ENCODE assay signal across 19 cellular contexts in the genomic region with DNA sequence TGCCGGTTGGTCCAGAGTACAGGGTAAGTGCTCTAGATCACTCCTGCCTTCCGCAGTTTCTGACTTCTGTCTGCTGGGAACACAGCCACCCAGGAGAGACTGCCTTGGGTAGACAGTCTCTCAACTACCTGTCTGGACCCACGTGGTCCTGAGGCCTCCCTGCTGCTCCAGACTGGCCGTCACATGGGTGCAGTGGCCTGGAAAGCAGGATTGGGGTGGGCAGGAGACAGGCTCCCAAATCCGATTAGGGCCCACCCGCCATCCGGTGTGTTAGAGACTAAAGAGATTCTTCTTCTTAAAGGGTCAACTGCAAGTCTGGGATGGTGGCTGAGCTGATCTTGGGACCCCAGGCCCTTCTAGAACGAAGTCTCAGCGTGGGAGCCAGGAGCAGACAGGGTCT.
A peak's percentile ranks its signal among the peaks of the same experiment; 100 is the strongest.
DNase-seq lines count a peak whose midpoint lies in the region; ATAC-seq, FAIRE-seq and TF ChIP-seq lines count a peak whose summit lies in the region.
"Had no signal": no experiment of that assay in that cellular context is flagged by ENCODE, and none has a peak within 500 bp of the region (broad histone marks: within the 10 kb centered on the region; RNA-seq: fewer than 3 reads in every experiment).

No MANE protein-coding gene starts in this region.

- H3K27me3 ChIP-seq in HepG2 (ENCODE audit: control insufficient read depth in 1 of 2, insufficient read depth in 2 of 2, low read length in 2 of 2) (no peaks in the 10 kb centered on the region), right lobe of liver (no peaks in the 10 kb centered on the region), thyroid gland (no peaks in the 10 kb centered on the region)
- H3K27me3 ChIP-seq: MG63 had no signal

- no peak for FAIRE-seq in HepG2 (lab: Jason Lieb, UNC)
- FAIRE-seq: GM12878, GM18507 had no signal

- H3K27ac Mint-ChIP-seq in immature natural killer cell (peak overlapping the region in 1 of 6 donors; percentile 37), natural killer cell (no peak overlapping the region), progenitor cell of endocrine pancreas (no peak overlapping the region)

- in situ Hi-C loops in HepG2 (cut with HindIII; ENCODE audit: extremely low pct_ligation_motif_present, low pct_unique_long_range_greater_than_20kb), result no loop called here

- H3K9ac ChIP-seq in HepG2 (ENCODE audit: insufficient read depth, low read depth, low read length), result no peak overlapping the region
- H3K9ac ChIP-seq: GM23248 had no signal

- WGBS in HepG2 (ENCODE audit: low lambda C conversion rate), result 90% methylated on average over 3 of the region's 9 CpGs
- WGBS in right lobe of liver (ENCODE audit: insufficient coverage, low coverage, low lambda C conversion rate, missing lambda C conversion rate), result no CpG with 5 or more reads among the region's 9 CpGs
- WGBS in thyroid gland, 2 donors, result 75 to 96% methylated on average over 6 to 9 of the region's 9 CpGs

- no peaks in the 10 kb centered on the region for H4K20me1 ChIP-seq in HepG2 (ENCODE audit: insufficient read depth, low read length)

- peaks cover 27 to 28% of the 10 kb centered on the region in 2 donors for H3K4me1 Mint-ChIP-seq in immature natural killer cell
- H3K4me1 Mint-ChIP-seq in natural killer cell, result peaks cover 19 to 41% of the 10 kb centered on the region in 2 donors
- H3K4me1 Mint-ChIP-seq in progenitor cell of endocrine pancreas (ENCODE audit: low read depth), result peaks cover 7% of the 10 kb centered on the region

- no peak for TF ChIP-seq RAD21 in HepG2 (CRISPR knock-in tag; IDR thresholded peaks at IDR 0.05)

- H3K79me2 ChIP-seq in HepG2 (ENCODE audit: insufficient read depth, low read length), result peaks cover 2% of the 10 kb centered on the region

- TF ChIP-seq EP300 in HepG2 (IDR thresholded peaks at IDR 0.05; ENCODE audit: low read depth in 2 of 2, low read length in 2 of 2), result no peak
- TF ChIP-seq EP300 in HepG2 (CRISPR knock-in tag; IDR thresholded peaks at IDR 0.05; ENCODE audit: borderline replicate concordance), result no peak

- H3K36me3 Mint-ChIP-seq in immature natural killer cell (no peaks in the 10 kb centered on the region), natural killer cell (no peaks in the 10 kb centered on the region), progenitor cell of endocrine pancreas (ENCODE audit: insufficient read depth) (no peaks in the 10 kb centered on the region)

- H3K4me3 Mint-ChIP-seq in immature natural killer cell (peak overlapping the region in 4 of 5 donors; percentile 9 to 82 (median 32)), natural killer cell (peak overlapping the region; percentile 70), progenitor cell of endocrine pancreas (ENCODE audit: low read depth) (no peak overlapping the region)

- no peak for DNase-seq in HepG2 (ENCODE audit: low spot score)
- DNase-seq in right lobe of liver, result no peak
- no peak for DNase-seq in immature natural killer cell
- DNase-seq in natural killer cell, result no peak
- DNase-seq in thyroid gland, result peak; percentile 45 to 50
- no peak for DNase-seq in progenitor cell of endocrine pancreas (ENCODE audit: low spot score, unreplicated experiment)
- no peak for DNase-seq in cerebellar nuclear complex (lab: John Stamatoyannopoulos, UW)
- DNase-seq: C1 segment of cervical spinal cord, GM23248, MG63, NCI-H1092 treated with DMSO at 0.1 percent for 48 hours, NCI-H1694 treated with DMSO at 0.1 percent for 48 hours, NCI-H345, NCI-H748 treated with DMSO at 0.1 percent for 48 hours, Right ventricle myocardium superior had no signal

- no peak overlapping the region for H2AFZ ChIP-seq in HepG2 (ENCODE audit: low read length)
- H2AFZ ChIP-seq: GM23248 had no signal

- POLR2A ChIA-PET in HepG2 (lab: Yijun Ruan, JAX), result no interaction called here

- TF ChIP-seq CTCF in HepG2 (CRISPR knock-in tag; IDR thresholded peaks at IDR 0.05) (no peak), right lobe of liver (IDR thresholded peaks at IDR 0.05) (no peak), natural killer cell (IDR thresholded peaks at IDR 0.05) (no peak), thyroid gland (IDR thresholded peaks at IDR 0.05) (no peak), progenitor cell of endocrine pancreas (IDR thresholded peaks at IDR 0.05; ENCODE audit: unreplicated experiment) (no peak)

- intact Hi-C loops in HepG2 (cut with micrococcal nuclease; ENCODE audit: unreplicated experiment) (no loop called here), right lobe of liver (cut with DNase I) (no loop called here), natural killer cell (cut with micrococcal nuclease) (no loop called here), thyroid gland (cut with DNase I) (no loop called here)

- BruUV-seq in HepG2 (replicated peaks; lab: Mats Ljungman, UMichigan), result no TSS peak

- H3K4me3 ChIP-seq in HepG2 (replicated peaks in 1 of 3; ENCODE audit: insufficient read depth in 1 of 3, low read depth in 2 of 3, low read length in 3 of 3) (no peak overlapping the region), right lobe of liver (no peak overlapping the region), thyroid gland (replicated peaks in 1 of 3) (no peak overlapping the region)
- H3K4me3 ChIP-seq: GM12878, GM23248, MG63 had no signal

- H3K36me3 ChIP-seq in HepG2 (replicated peaks in 1 of 2; ENCODE audit: control insufficient read depth in 1 of 2, insufficient read depth in 2 of 2, low read length in 2 of 2) (no peaks in the 10 kb centered on the region), right lobe of liver (no peaks in the 10 kb centered on the region), thyroid gland (no peaks in the 10 kb centered on the region)
- H3K36me3 ChIP-seq: MG63 had no signal

- H3K9me3 Mint-ChIP-seq in immature natural killer cell, result no peaks in the 10 kb centered on the region
- no peaks in the 10 kb centered on the region for H3K9me3 Mint-ChIP-seq in natural killer cell
- H3K9me3 Mint-ChIP-seq in progenitor cell of endocrine pancreas (ENCODE audit: low read depth), result no peaks in the 10 kb centered on the region

- no peak for TF ChIP-seq POLR2A in HepG2 (IDR thresholded peaks at IDR 0.05; ENCODE audit: insufficient read depth in 1 of 2, low read depth in 2 of 2, low read length in 2 of 2)
- TF ChIP-seq POLR2A in right lobe of liver (IDR thresholded peaks at IDR 0.05), result no peak
- TF ChIP-seq POLR2A in thyroid gland (IDR thresholded peaks at IDR 0.05), result no peak

- H3K27ac ChIP-seq in HepG2 (ENCODE audit: extremely low read length, insufficient read depth, low read length) (no peak overlapping the region), right lobe of liver (no peak overlapping the region), thyroid gland (no peak overlapping the region)
- H3K27ac ChIP-seq: GM23248, HL-60 had no signal

- H3K4me1 ChIP-seq in HepG2 (ENCODE audit: insufficient read depth, low read length) (peaks cover 72% of the 10 kb centered on the region), right lobe of liver (peaks cover 0 to 2% (median 0%) of the 10 kb centered on the region in 4 donors), thyroid gland (peaks cover 3 to 16% of the 10 kb centered on the region in 2 donors)

- no peak overlapping the region for H3K4me2 ChIP-seq in HepG2 (ENCODE audit: low read depth, low read length)

- H3K9me3 ChIP-seq in HepG2 (ENCODE audit: low read length) (no peaks in the 10 kb centered on the region), right lobe of liver (no peaks in the 10 kb centered on the region), thyroid gland (no peaks in the 10 kb centered on the region)
- H3K9me3 ChIP-seq: MG63 had no signal

- CTCF ChIA-PET in HepG2 (lab: Yijun Ruan, JAX; ENCODE audit: low intra/inter-chr PET ratio, low total read pairs), result no interaction called here

- peaks cover 2 to 3% (median 2%) of the 10 kb centered on the region in 3 donors for H3K27me3 Mint-ChIP-seq in immature natural killer cell (ENCODE audit: low read depth in 3 of 3)
- H3K27me3 Mint-ChIP-seq in natural killer cell (ENCODE audit: low read depth in 2 of 2), result no peaks in the 10 kb centered on the region
- peaks cover 25% of the 10 kb centered on the region for H3K27me3 Mint-ChIP-seq in progenitor cell of endocrine pancreas

- ATAC-seq in HepG2 (no peak), right lobe of liver (no peak), natural killer cell (no peak), HG02798 (IDR thresholded peaks at IDR 0.05; ENCODE audit: poor library complexity, unreplicated experiment) (no peak)
- ATAC-seq: GM12878 had no signal

TF ChIP-seq in HepG2, 621 proteins besides CTCF, POLR2A, EP300 and RAD21:
- TF ChIP-seq SRSF1 (optimal IDR thresholded peaks at IDR 0.05; ENCODE audit: low read depth, low read length), result no peak
- TF ChIP-seq SIN3A (IDR thresholded peaks at IDR 0.05; ENCODE audit: borderline replicate concordance, low read depth, low read length), result no peak
- no peak for TF ChIP-seq ZBTB1 (CRISPR knock-in tag; IDR thresholded peaks at IDR 0.05; ENCODE audit: borderline replicate concordance)
- TF ChIP-seq NR3C1 (CRISPR knock-in tag; IDR thresholded peaks at IDR 0.05), result no peak
- TF ChIP-seq, protein P1, sequence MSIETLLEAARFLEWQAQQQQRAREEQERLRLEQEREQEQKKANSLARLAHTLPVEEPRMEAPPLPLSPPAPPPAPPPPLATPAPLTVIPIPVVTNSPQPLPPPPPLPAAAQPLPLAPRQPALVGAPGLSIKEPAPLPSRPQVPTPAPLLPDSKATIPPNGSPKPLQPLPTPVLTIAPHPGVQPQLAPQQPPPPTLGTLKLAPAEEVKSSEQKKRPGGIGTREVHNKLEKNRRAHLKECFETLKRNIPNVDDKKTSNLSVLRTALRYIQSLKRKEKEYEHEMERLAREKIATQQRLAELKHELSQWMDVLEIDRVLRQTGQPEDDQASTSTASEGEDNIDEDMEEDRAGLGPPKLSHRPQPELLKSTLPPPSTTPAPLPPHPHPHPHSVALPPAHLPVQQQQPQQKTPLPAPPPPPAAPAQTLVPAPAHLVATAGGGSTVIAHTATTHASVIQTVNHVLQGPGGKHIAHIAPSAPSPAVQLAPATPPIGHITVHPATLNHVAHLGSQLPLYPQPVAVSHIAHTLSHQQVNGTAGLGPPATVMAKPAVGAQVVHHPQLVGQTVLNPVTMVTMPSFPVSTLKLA (IDR thresholded peaks at IDR 0.05), result 0 out of 2 replicates have a peak, but pooled peaks have one; percentile 56
- no peak for TF ChIP-seq HDAC6 (IDR thresholded peaks at IDR 0.05; ENCODE audit: low read depth, low read length)
- no peak for TF ChIP-seq ZBTB38 (CRISPR knock-in tag; IDR thresholded peaks at IDR 0.05)

Comparison
In these comparisons a context has a peak if more than half of its experiments do, and no peak if none do; other contexts are left out.
1. DNase-seq: peak in thyroid gland (2 of 2); none in HepG2 (single experiment), right lobe of liver (0 of 3), immature natural killer cell (0 of 3), natural killer cell (single experiment), progenitor cell of endocrine pancreas (single experiment) and cerebellar nuclear complex (0 of 2).